In genomic region chr16:426115-426905, GRCh38 we compare ENCODE assay signal across 6 cellular contexts. TPM values are rescaled to one million over a fixed set of nuclear protein-coding genes. Genes with fewer than 3 reads are reported as not detected.
DNase-seq lines count a peak whose midpoint lies in the region; ATAC-seq and TF ChIP-seq lines count a peak whose summit lies in the region.

No MANE protein-coding gene starts in this region.

- H3K4me1 ChIP-seq in right lobe of liver, result peaks cover 0 to 31% (median 0%) of the 10 kb centered on the region in 4 donors

- H3K27ac ChIP-seq in right lobe of liver, result no peak overlapping the region

- POLR2A ChIA-PET in activated CD4-positive, alpha-beta T cell treated with anti-CD3 and anti-CD28 coated beads for 36 hours (lab: Charles Lee), result interaction anchor here (0.6 kb wide), 1 partner anchor 35 kb away, joined by 5 read pairs; no protein-coding TSS in a partner anchor

- WGBS in right lobe of liver (ENCODE audit: insufficient coverage, low coverage, low lambda C conversion rate, missing lambda C conversion rate), result 20% methylated on average over 2 of the region's 97 CpGs

- H3K9me3 ChIP-seq in right lobe of liver, result no peaks in the 10 kb centered on the region

- TF ChIP-seq CTCF in right lobe of liver (IDR thresholded peaks at IDR 0.05), result no peak

- peaks cover 5% of the 10 kb centered on the region for H3K27me3 Mint-ChIP-seq in activated CD4-positive, alpha-beta T cell treated with anti-CD3 and anti-CD28 coated beads for 36 hours

- H3K4me3 ChIP-seq in right lobe of liver, result peak overlapping the region; percentile 58 to 75 (median 67)

- no peak for TF ChIP-seq POLR2A in right lobe of liver (IDR thresholded peaks at IDR 0.05)

- no peaks in the 10 kb centered on the region for H3K36me3 Mint-ChIP-seq in activated CD4-positive, alpha-beta T cell treated with anti-CD3 and anti-CD28 coated beads for 36 hours (ENCODE audit: low read depth)

- DNase-seq in activated CD4-positive, alpha-beta T cell treated with anti-CD3 and anti-CD28 coated beads for 36 hours, result peak; percentile 32
- DNase-seq in activated CD4-positive, alpha-beta T cell treated with anti-CD3 and anti-CD28 coated beads for 1 hour, result no peak
- peak; percentile 66 for DNase-seq in activated CD8-positive, alpha-beta memory T cell treated with anti-CD3 and anti-CD28 coated beads for 24 hours
- DNase-seq in right lobe of liver (peak in 2 of 3 donors; percentile 37 to 47), NCI-H1048 (lab: John Stamatoyannopoulos, UW) (no peak), NCI-H510A treated with DMSO at 0.1 percent for 48 hours (lab: John Stamatoyannopoulos, UW) (no peak)

- H3K4me3 Mint-ChIP-seq in activated CD4-positive, alpha-beta T cell treated with anti-CD3 and anti-CD28 coated beads for 36 hours, result peak overlapping the region; percentile 74

- H3K27ac Mint-ChIP-seq in activated CD4-positive, alpha-beta T cell treated with anti-CD3 and anti-CD28 coated beads for 36 hours, result peak overlapping the region; percentile 13

- no peaks in the 10 kb centered on the region for H3K27me3 ChIP-seq in right lobe of liver

- no peaks in the 10 kb centered on the region for H3K36me3 ChIP-seq in right lobe of liver

- CTCF ChIA-PET in activated CD4-positive, alpha-beta T cell treated with anti-CD3 and anti-CD28 coated beads for 36 hours (lab: Charles Lee), result interaction anchor here (1.0 to 1.4 kb wide), 3 partner anchors 10 to 61 kb away, joined by 3 to 4 read pairs (median 3); partner anchors contain the start of gene DECR2

- peaks cover 30% of the 10 kb centered on the region for H3K4me1 Mint-ChIP-seq in activated CD4-positive, alpha-beta T cell treated with anti-CD3 and anti-CD28 coated beads for 36 hours

- no peak for ATAC-seq in activated CD4-positive, alpha-beta T cell treated with anti-CD3 and anti-CD28 coated beads for 36 hours
- ATAC-seq in right lobe of liver, result peak in 3 of 4 donors; percentile 2 to 17 (median 4)

- H3K9me3 Mint-ChIP-seq in activated CD4-positive, alpha-beta T cell treated with anti-CD3 and anti-CD28 coated beads for 36 hours (ENCODE audit: low read depth), result no peaks in the 10 kb centered on the region

- intact Hi-C loops in activated CD4-positive, alpha-beta T cell treated with anti-CD3 and anti-CD28 coated beads for 36 hours (cut with DNase I, micrococcal nuclease), result loop anchor here (5.0 to 10.0 kb wide), 2 partner anchors 34 to 878 kb away; partner anchors contain the start of gene UBE2I (in 1 of the 2)
- intact Hi-C loops in right lobe of liver (cut with DNase I), result no loop called here

RNA-seq across cellular contexts. Expression of gene RAB11FIP3, which starts 0.9 kb away (rescaled TPM):
- total RNA-seq in activated CD4-positive, alpha-beta T cell treated with anti-CD3 and anti-CD28 coated beads for 36 hours, result 10 to 100 TPM; 14.2 to 17.0 TPM
- total RNA-seq in right lobe of liver, result 10 to 100 TPM; 19.5 to 38.3 (median 25.5) TPM

RNA-seq across cellular contexts. Expression of gene DECR2, which starts 24.6 kb away (rescaled TPM):
- 10 to 100 TPM; 11.5 to 13.0 TPM for total RNA-seq in activated CD4-positive, alpha-beta T cell treated with anti-CD3 and anti-CD28 coated beads for 36 hours
- total RNA-seq in right lobe of liver, result 100 to 1,000 TPM in 3 of 6 experiments, 10 to 100 TPM in 3; 73.6 to 169 (median 97.0) TPM

RNA-seq across cellular contexts. Expression of gene NME4, which starts 29.3 kb away (rescaled TPM):
- 10 to 100 TPM; 55.9 to 72.1 TPM for total RNA-seq in activated CD4-positive, alpha-beta T cell treated with anti-CD3 and anti-CD28 coated beads for 36 hours
- total RNA-seq in right lobe of liver, result 10 to 100 TPM; 50.3 to 83.6 (median 61.0) TPM

RNA-seq across cellular contexts. Expression of gene PGAP6, which starts 44.5 kb away (rescaled TPM):
- total RNA-seq in activated CD4-positive, alpha-beta T cell treated with anti-CD3 and anti-CD28 coated beads for 36 hours, result 10 to 100 TPM; 22.9 to 40.8 TPM
- 10 to 100 TPM; 24.3 to 44.6 (median 28.0) TPM for total RNA-seq in right lobe of liver

RNA-seq across cellular contexts. Expression of gene MRPL28, which starts 56.0 kb away (rescaled TPM):
- total RNA-seq in activated CD4-positive, alpha-beta T cell treated with anti-CD3 and anti-CD28 coated beads for 36 hours, result 10 to 100 TPM; 90.2 to 94.4 TPM
- 10 to 100 TPM; 29.9 to 64.7 (median 32.6) TPM for total RNA-seq in right lobe of liver

Comparison
In these comparisons a context has a peak if more than half of its experiments do, and no peak if none do; other contexts are left out.
1. DNase-seq: peak in activated CD4-positive, alpha-beta T cell treated with anti-CD3 and anti-CD28 coated beads for 36 hours (single experiment), activated CD8-positive, alpha-beta memory T cell treated with anti-CD3 and anti-CD28 coated beads for 24 hours (single experiment) and right lobe of liver (2 of 3); none in activated CD4-positive, alpha-beta T cell treated with anti-CD3 and anti-CD28 coated beads for 1 hour (single experiment), NCI-H1048 (single experiment) and NCI-H510A treated with DMSO at 0.1 percent for 48 hours (single experiment).
2. RNA of gene DECR2, which starts 24.6 kb away (total RNA-seq): 73.6 to 169 TPM in right lobe of liver; 11.5 to 13.0 TPM in activated CD4-positive, alpha-beta T cell treated with anti-CD3 and anti-CD28 coated beads for 36 hours; every median in the first group is over 4 times any median in the second.
3. intact Hi-C loops: an anchor here in activated CD4-positive, alpha-beta T cell treated with anti-CD3 and anti-CD28 coated beads for 36 hours (5.0 to 10.0 kb wide); none called in right lobe of liver.